In genomic region chr3:83251490-83251889, GRCh38 we compare ENCODE assay signal across 23 cellular contexts.
"Had no signal": no experiment of that assay in that cellular context is flagged by ENCODE, and none has a peak within 500 bp of the region (broad histone marks: within the 10 kb centered on the region; RNA-seq: fewer than 3 reads in every experiment).

No MANE protein-coding gene starts in this region.

- H3K9me3 ChIP-seq: suprapubic skin, testis, thoracic aorta, thyroid gland, tibial artery, upper lobe of left lung, upper lobe of right lung, uterus, vagina had no signal

- H3K4me1 ChIP-seq: stomach, suprapubic skin, testis, thyroid gland, tibial artery, transverse colon, upper lobe of left lung, upper lobe of right lung, uterus, vagina had no signal

- DNase-seq: stimulated activated CD4-positive, alpha-beta T cell treated with anti-CD3 and anti-CD28 coated beads, Interleukin-2, amount 100 ng/mL, for 24 hours; stimulated activated CD4-positive, alpha-beta T cell treated with anti-CD3 and anti-CD28 coated beads, Interleukin-2, amount 100 ng/mL, for 48 hours; stimulated activated CD4-positive, alpha-beta T cell treated with anti-CD3 and anti-CD28 coated beads, Interleukin-4, amount 100 ng/mL, for 1 hour; stimulated activated CD4-positive, alpha-beta T cell treated with anti-CD3 and anti-CD28 coated beads, Interleukin-4, amount 100 ng/mL, for 24 hours; stimulated activated CD4-positive, alpha-beta T cell treated with anti-CD3 and anti-CD28 coated beads, Interleukin-4, amount 100 ng/mL, for 4 hours; stimulated activated CD8-positive, alpha-beta memory T cell treated with anti-CD3 and anti-CD28 coated beads, Interleukin-4, amount 100 ng/mL, for 48 hours; stimulated activated naive B cell treated with anti-CD40 and anti-IgM and Interleukin-4, amounts not matched to agents 10 μg/mL and 1 μg/mL and 100 μg/mL, for 72 hours; stimulated activated naive CD4-positive, alpha-beta T cell; stimulated activated naive CD4-positive, alpha-beta T cell treated with Interleukin-2 at 50 U/mL for 16 hours; stimulated activated naive CD8-positive, alpha-beta T cell treated with anti-CD3 and anti-CD28 coated beads, Interleukin-15, amount 100 ng/mL, for 72 hours; stimulated activated naive CD8-positive, alpha-beta T cell treated with anti-CD3 and anti-CD28 coated beads, Interleukin-15, Interleukin-2, amounts not matched to agents 100 U/mL and 50 U/mL, for 24 hours; stomach; substantia nigra; testis; thyroid gland; tibial artery; transverse colon; upper lobe of left lung; upper lobe of right lung; uterus had no signal

- H3K4me3 ChIP-seq: stomach, suprapubic skin, testis, thoracic aorta, thyroid gland, tibial artery, transverse colon, upper lobe of left lung, upper lobe of right lung, uterus, vagina had no signal

- H3K27me3 ChIP-seq: stomach, suprapubic skin, testis, thyroid gland, tibial artery, transverse colon, upper lobe of left lung, upper lobe of right lung, uterus, vagina had no signal

- H3K27ac ChIP-seq: stomach, suprapubic skin, testis, thoracic aorta, thyroid gland, tibial artery, transverse colon, upper lobe of left lung, upper lobe of right lung, uterus, vagina had no signal

- H3K36me3 ChIP-seq: stomach, suprapubic skin, thoracic aorta, thyroid gland, tibial artery, transverse colon, upper lobe of left lung, upper lobe of right lung, uterus, vagina had no signal
